In the genomic region with DNA sequence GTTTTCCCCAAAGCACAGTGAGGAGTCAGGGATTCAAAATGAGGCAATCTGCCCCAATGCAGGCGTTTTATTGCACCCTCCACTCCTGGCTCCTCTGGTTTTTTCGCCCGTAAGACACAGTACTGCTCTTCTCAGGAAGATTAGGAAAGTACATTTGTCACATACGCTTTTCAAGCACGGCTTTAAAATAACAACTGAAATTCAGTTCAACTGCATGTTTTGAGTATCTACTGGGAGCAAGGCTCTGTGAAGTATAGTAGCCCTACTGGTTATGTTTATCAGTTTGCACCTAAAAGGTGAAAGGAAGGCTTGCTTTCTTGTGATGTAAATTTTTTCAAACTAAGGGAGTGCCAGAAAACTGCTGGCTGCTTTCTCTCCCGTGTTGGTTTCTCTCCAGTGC, we compare ENCODE assay signal across 1 cellular context.
TF ChIP-seq lines count a peak whose summit lies in the region.

No MANE protein-coding gene starts in this region.

TF ChIP-seq in GM23338, 12 proteins besides CTCF, POLR2A, EP300 and RAD21 (continued from another document):
- TF ChIP-seq, protein P1, sequence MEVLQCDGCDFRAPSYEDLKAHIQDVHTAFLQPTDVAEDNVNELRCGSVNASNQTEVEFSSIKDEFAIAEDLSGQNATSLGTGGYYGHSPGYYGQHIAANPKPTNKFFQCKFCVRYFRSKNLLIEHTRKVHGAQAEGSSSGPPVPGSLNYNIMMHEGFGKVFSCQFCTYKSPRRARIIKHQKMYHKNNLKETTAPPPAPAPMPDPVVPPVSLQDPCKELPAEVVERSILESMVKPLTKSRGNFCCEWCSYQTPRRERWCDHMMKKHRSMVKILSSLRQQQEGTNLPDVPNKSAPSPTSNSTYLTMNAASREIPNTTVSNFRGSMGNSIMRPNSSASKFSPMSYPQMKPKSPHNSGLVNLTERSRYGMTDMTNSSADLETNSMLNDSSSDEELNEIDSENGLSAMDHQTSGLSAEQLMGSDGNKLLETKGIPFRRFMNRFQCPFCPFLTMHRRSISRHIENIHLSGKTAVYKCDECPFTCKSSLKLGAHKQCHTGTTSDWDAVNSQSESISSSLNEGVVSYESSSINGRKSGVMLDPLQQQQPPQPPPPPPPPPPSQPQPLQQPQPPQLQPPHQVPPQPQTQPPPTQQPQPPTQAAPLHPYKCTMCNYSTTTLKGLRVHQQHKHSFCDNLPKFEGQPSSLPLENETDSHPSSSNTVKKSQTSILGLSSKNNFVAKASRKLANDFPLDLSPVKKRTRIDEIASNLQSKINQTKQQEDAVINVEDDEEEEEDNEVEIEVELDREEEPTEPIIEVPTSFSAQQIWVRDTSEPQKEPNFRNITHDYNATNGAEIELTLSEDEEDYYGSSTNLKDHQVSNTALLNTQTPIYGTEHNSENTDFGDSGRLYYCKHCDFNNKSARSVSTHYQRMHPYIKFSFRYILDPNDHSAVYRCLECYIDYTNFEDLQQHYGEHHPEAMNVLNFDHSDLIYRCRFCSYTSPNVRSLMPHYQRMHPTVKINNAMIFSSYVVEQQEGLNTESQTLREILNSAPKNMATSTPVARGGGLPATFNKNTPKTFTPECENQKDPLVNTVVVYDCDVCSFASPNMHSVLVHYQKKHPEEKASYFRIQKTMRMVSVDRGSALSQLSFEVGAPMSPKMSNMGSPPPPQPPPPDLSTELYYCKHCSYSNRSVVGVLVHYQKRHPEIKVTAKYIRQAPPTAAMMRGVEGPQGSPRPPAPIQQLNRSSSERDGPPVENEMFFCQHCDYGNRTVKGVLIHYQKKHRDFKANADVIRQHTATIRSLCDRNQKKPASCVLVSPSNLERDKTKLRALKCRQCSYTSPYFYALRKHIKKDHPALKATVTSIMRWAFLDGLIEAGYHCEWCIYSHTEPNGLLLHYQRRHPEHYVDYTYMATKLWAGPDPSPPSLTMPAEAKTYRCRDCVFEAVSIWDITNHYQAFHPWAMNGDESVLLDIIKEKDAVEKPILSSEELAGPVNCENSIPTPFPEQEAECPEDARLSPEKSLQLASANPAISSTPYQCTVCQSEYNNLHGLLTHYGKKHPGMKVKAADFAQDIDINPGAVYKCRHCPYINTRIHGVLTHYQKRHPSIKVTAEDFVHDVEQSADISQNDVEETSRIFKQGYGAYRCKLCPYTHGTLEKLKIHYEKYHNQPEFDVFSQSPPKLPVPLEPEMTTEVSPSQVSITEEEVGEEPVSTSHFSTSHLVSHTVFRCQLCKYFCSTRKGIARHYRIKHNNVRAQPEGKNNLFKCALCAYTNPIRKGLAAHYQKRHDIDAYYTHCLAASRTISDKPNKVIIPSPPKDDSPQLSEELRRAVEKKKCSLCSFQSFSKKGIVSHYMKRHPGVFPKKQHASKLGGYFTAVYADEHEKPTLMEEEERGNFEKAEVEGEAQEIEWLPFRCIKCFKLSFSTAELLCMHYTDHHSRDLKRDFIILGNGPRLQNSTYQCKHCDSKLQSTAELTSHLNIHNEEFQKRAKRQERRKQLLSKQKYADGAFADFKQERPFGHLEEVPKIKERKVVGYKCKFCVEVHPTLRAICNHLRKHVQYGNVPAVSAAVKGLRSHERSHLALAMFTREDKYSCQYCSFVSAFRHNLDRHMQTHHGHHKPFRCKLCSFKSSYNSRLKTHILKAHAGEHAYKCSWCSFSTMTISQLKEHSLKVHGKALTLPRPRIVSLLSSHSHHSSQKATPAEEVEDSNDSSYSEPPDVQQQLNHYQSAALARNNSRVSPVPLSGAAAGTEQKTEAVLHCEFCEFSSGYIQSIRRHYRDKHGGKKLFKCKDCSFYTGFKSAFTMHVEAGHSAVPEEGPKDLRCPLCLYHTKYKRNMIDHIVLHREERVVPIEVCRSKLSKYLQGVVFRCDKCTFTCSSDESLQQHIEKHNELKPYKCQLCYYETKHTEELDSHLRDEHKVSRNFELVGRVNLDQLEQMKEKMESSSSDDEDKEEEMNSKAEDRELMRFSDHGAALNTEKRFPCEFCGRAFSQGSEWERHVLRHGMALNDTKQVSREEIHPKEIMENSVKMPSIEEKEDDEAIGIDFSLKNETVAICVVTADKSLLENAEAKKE (CRISPR knock-in tag; IDR thresholded peaks at IDR 0.05): no peak
- TF ChIP-seq EZH2 (IDR thresholded peaks at IDR 0.05; ENCODE audit: low read depth, unreplicated experiment) (no peak), STAT1 (IDR thresholded peaks at IDR 0.05; ENCODE audit: unreplicated experiment) (no peak), EZH2phosphoT487 (IDR thresholded peaks at IDR 0.05; ENCODE audit: unreplicated experiment) (no peak), ZNF331 (CRISPR knock-in tag; IDR thresholded peaks at IDR 0.05; ENCODE audit: low read depth) (no peak)
